Comparison of ENCODE assay signal across 20 cellular contexts in the genomic region with DNA sequence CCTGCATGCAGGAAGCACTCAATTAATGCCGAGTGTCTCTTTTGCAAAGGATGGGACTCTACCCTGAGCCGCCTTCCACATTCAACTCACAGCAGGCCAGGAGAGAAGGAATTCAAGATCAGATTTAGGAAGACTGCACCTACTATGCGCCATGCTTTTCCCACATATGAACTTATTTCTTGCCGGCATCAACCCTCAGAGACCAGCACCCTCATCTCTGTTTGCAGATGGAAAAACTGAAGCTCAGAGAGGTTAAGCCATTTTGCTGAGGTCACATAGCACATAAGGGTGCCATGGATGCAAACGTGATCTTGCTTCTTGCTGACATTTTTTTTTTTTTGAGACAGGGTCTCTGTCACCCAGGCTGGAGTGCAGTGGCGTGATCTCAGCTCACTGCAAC. TPM values are rescaled to one million over a fixed set of nuclear protein-coding genes. Genes with fewer than 3 reads are reported as not detected.
DNase-seq lines count a peak whose midpoint lies in the region; ATAC-seq, FAIRE-seq and TF ChIP-seq lines count a peak whose summit lies in the region.
"Had no signal": no experiment of that assay in that cellular context is flagged by ENCODE, and none has a peak within 500 bp of the region (broad histone marks: within the 10 kb centered on the region; RNA-seq: fewer than 3 reads in every experiment).

No MANE protein-coding gene starts in this region.

- H3K9me2 ChIP-seq in GM23338 (ENCODE audit: insufficient read depth) = no peaks in the 10 kb centered on the region

- ATAC-seq in A549 (no peak), GM23338 (no peak), K562 (no peak), psoas muscle (no peak), HG03469 (IDR thresholded peaks at IDR 0.05; ENCODE audit: unreplicated experiment) (no peak)

- WGBS in A549 (ENCODE audit: missing lambda C conversion rate) = 91% methylated on average over 6 of the region's 6 CpGs
- WGBS in K562 (ENCODE audit: insufficient coverage, low coverage, missing lambda C conversion rate) = 72% methylated on average over 6 of the region's 6 CpGs
- WGBS in psoas muscle, 3 donors = 82 to 88% (median 83%) methylated on average over 6 of the region's 6 CpGs

- no peak overlapping the region for H3K9ac ChIP-seq in K562 (ENCODE audit: insufficient read depth in 1 of 2, low read depth in 2 of 2, low read length in 2 of 2)
- H3K9ac ChIP-seq: GM23248, KMS-11 had no signal

- H3K4me1 Mint-ChIP-seq in GM23338 = peaks cover 18% of the 10 kb centered on the region

- peaks cover 18% of the 10 kb centered on the region; the same call in 1 of the 2 replicates for H3K79me2 ChIP-seq in GM23338 (replicated peaks; ENCODE audit: insufficient read depth)
- H3K79me2 ChIP-seq in K562 (ENCODE audit: control insufficient read depth, insufficient read depth, low read length) = no peaks in the 10 kb centered on the region

- H3K36me3 Mint-ChIP-seq in GM23338 (ENCODE audit: low read depth) = no peaks in the 10 kb centered on the region

- no peaks in the 10 kb centered on the region for H3K9me1 ChIP-seq in K562 (ENCODE audit: control insufficient read depth, insufficient read depth, low read length)

- no peaks in the 10 kb centered on the region for H3K36me3 ChIP-seq in GM23338 (ENCODE audit: insufficient read depth)
- no peaks in the 10 kb centered on the region for H3K36me3 ChIP-seq in K562 (ENCODE audit: control insufficient read depth, insufficient read depth, low read length)
- H3K36me3 ChIP-seq in psoas muscle (ENCODE audit: insufficient read depth in 1 of 2, low read depth in 1 of 2) = no peaks in the 10 kb centered on the region

- FAIRE-seq in A549 (lab: Jason Lieb, UNC) (no peak), K562 (lab: Jason Lieb, UNC) (no peak)
- FAIRE-seq: D721Med, G401.6, GM12891, GM18507 had no signal

- H2AFZ ChIP-seq in GM23338 (no peak overlapping the region), K562 (ENCODE audit: low read depth, low read length) (no peak overlapping the region)
- H2AFZ ChIP-seq: GM23248 had no signal

- no TSS peak for BruUV-seq in K562 (replicated peaks; lab: Mats Ljungman, UMichigan)

- H3K4me2 ChIP-seq in A549 (no peak overlapping the region), GM23338 (no peak overlapping the region), K562 (ENCODE audit: insufficient read depth, low read length) (no peak overlapping the region)
- H3K4me2 ChIP-seq: KMS-11 had no signal

- H3K9me3 Mint-ChIP-seq in GM23338 = no peaks in the 10 kb centered on the region
- H3K9me3 Mint-ChIP-seq: CD4-positive, alpha-beta T cell; H9 had no signal

- peaks cover 5% of the 10 kb centered on the region for H3K27me3 Mint-ChIP-seq in GM23338 (ENCODE audit: insufficient read depth, low read depth, poor library complexity)

- H3K27ac Mint-ChIP-seq in GM23338 = no peak overlapping the region
- H3K27ac Mint-ChIP-seq: CD4-positive, alpha-beta T cell had no signal

- TF ChIP-seq POLR2A in A549 (IDR thresholded peaks at IDR 0.05; ENCODE audit: low read length) (no peak), K562 (conservative IDR thresholded peaks at IDR 0.05) (no peak)

- H3F3A ChIP-seq in GM23338 (replicated peaks; ENCODE audit: low read depth) = peaks cover 24% of the 10 kb centered on the region

- no peak for TF ChIP-seq EP300 in A549 (IDR thresholded peaks at IDR 0.05)
- no peak for TF ChIP-seq EP300 in K562 (IDR thresholded peaks at IDR 0.05; ENCODE audit: low read length)

- in situ Hi-C loops in K562 (cut with MboI) = loop anchor here (10.0 kb wide), 1 partner anchor 221 kb away; a partner anchor contains a TSS

- H3K4me1 ChIP-seq in A549 = peaks cover 21% of the 10 kb centered on the region
- H3K4me1 ChIP-seq in GM23338 (ENCODE audit: insufficient read depth) = peaks cover 14% of the 10 kb centered on the region
- H3K4me1 ChIP-seq in K562 (replicated peaks in 1 of 2; ENCODE audit: control insufficient read depth in 2 of 2, insufficient read depth in 2 of 2, low read length in 2 of 2) = peaks cover 25 to 38% of the 10 kb centered on the region in 2 experiments
- H3K4me1 ChIP-seq in psoas muscle = no peaks in the 10 kb centered on the region

- intact Hi-C loops in K562 (cut with micrococcal nuclease) (no loop called here), psoas muscle (cut with DNase I) (no loop called here)

- POLR2A ChIA-PET in A549 (lab: Yijun Ruan, JAX) = no interaction called here
- POLR2A ChIA-PET in K562 (lab: Yijun Ruan, JAX) = no interaction called here

- CTCF ChIA-PET in A549 (lab: Yijun Ruan, JAX) (interaction anchor here (0.5 to 11.8 kb wide), 8 partner anchors 8 to 72 kb away, joined by 3 to 118 read pairs (median 4); no protein-coding TSS in a partner anchor), K562 (lab: Yijun Ruan, JAX; ENCODE audit: low intra/inter-chr PET ratio) (no interaction called here)

- H3K4me3 Mint-ChIP-seq in GM23338 = no peak overlapping the region
- H3K4me3 Mint-ChIP-seq: CD4-positive, alpha-beta T cell; H9 had no signal

- H3K9me3 ChIP-seq in A549 (no peaks in the 10 kb centered on the region), K562 (replicated peaks; ENCODE audit: control insufficient read depth, insufficient read depth, low read depth, low read length) (no peaks in the 10 kb centered on the region), psoas muscle (no peaks in the 10 kb centered on the region)
- H3K9me3 ChIP-seq: Caco-2 had no signal

- no peak for TF ChIP-seq RAD21 in A549 (conservative IDR thresholded peaks at IDR 0.05 in 1 of 2, IDR thresholded peaks at IDR 0.05 in 1 of 2)
- TF ChIP-seq RAD21 in K562 (CRISPR knock-in tag; conservative IDR thresholded peaks at IDR 0.05 in 1 of 2, IDR thresholded peaks at IDR 0.05 in 1 of 2) = no peak

- DNase-seq in A549 (ENCODE audit: low read depth in 1 of 2, low spot score in 1 of 2) = no peak
- DNase-seq in GM23338 (ENCODE audit: low spot score) = no peak
- DNase-seq in K562 (ENCODE audit: extremely low read depth in 1 of 4, low spot score in 3 of 4) = no peak
- DNase-seq in psoas muscle = no peak
- no peak for DNase-seq in AG08395 (ENCODE audit: low spot score)
- DNase-seq: ACHN; AML-193; Caco-2; CD4-positive, alpha-beta T cell; GM23248; H9 had no signal

- H3K27me3 ChIP-seq in GM23338 (ENCODE audit: insufficient read depth) (no peaks in the 10 kb centered on the region), K562 (ENCODE audit: control insufficient read depth in 2 of 2, insufficient read depth in 2 of 2, low read length in 2 of 2) (no peaks in the 10 kb centered on the region), psoas muscle (ENCODE audit: insufficient read depth in 3 of 3, low read length in 2 of 3) (peaks cover 0 to under 1% (median 0%) of the 10 kb centered on the region in 3 donors)

- H3K27ac ChIP-seq in A549 = peak overlapping the region in 1 of 2 experiments; percentile 99; a peak in 3 of 6 replicates
- H3K27ac ChIP-seq in GM23338 (ENCODE audit: low read depth) = 0 out of 2 replicates have a peak overlapping the region, but pooled peaks have one; percentile 66
- H3K27ac ChIP-seq in K562 (ENCODE audit: extremely low read depth, low read depth, low read length) = no peak overlapping the region
- H3K27ac ChIP-seq in psoas muscle = peak overlapping the region; percentile 60
- H3K27ac ChIP-seq: C4-2B, GM23248, KMS-11 had no signal

- TF ChIP-seq CTCF in A549 (IDR thresholded peaks at IDR 0.05) (no peak), GM23338 (conservative IDR thresholded peaks at IDR 0.05; ENCODE audit: low read depth in 2 of 2) (no peak), K562 (IDR thresholded peaks at IDR 0.05 in 2 of 3, conservative IDR thresholded peaks at IDR 0.05 in 1 of 3; ENCODE audit: insufficient read depth in 2 of 3, low read depth in 1 of 3, low read length in 3 of 3) (no peak), psoas muscle (IDR thresholded peaks at IDR 0.05) (no peak)

- H4K20me1 ChIP-seq in GM23338 (replicated peaks; ENCODE audit: insufficient read depth) (peaks cover 18% of the 10 kb centered on the region; the same call in 1 of the 2 replicates), K562 (replicated peaks; ENCODE audit: control insufficient read depth, insufficient read depth, low read length) (peaks cover 3% of the 10 kb centered on the region; the same call in 1 of the 2 replicates)

- H3K4me3 ChIP-seq in A549 = no peak overlapping the region
- no peak overlapping the region for H3K4me3 ChIP-seq in GM23338
- no peak overlapping the region for H3K4me3 ChIP-seq in K562
- H3K4me3 ChIP-seq in psoas muscle = no peak overlapping the region
- H3K4me3 ChIP-seq: GM23248 had no signal

RNA-seq across cellular contexts. Expression of a gene that starts 14.2 kb away (rescaled TPM):
- 5.4 and 5.7 TPM in 2 replicates for polyA plus RNA-seq in A549 (2011; rRNA removed)
- polyA plus RNA-seq in A549 (2012; cell fraction: cytosol; rRNA removed) = 8.7 and 11.2 TPM in 2 replicates
- polyA plus RNA-seq in A549 (2012; cell fraction: nucleus; rRNA removed) = 10.1 and 12.4 TPM in 2 replicates
- polyA plus RNA-seq in A549 (2017; fragmentation: RNase III; extraction: RNeasy Plus Mini Kit Qiagen cat#74134 plus additional on column Dnase treatment) = 8.0 to 9.0 TPM (median 9.0 TPM) in 3 replicates
- 16.0 and 17.2 TPM in 2 replicates for polyA minus RNA-seq in A549 (2011; rRNA and poly(A)+ RNA removed)
- total RNA-seq in GM23338 (2014; rRNA removed; shearing (Covaris generic)) = 39.8 and 42.7 TPM in 2 replicates
- 5.3 and 6.9 TPM in 2 replicates for polyA plus RNA-seq in GM23338 (2016; fragmentation: Nextera tagmentation; extraction: Ambion mirVana)
- total RNA-seq in K562 (2011; cell fraction: chromatin; rRNA removed; ENCODE audit: low replicate concordance) = 3.4 and 12.9 TPM in 2 replicates
- total RNA-seq in K562 (2011; cell fraction: nucleolus; rRNA removed) = 12.9 and 13.2 TPM in 2 replicates
- 9.3 and 10.5 TPM in 2 replicates for total RNA-seq in K562 (2011; cell fraction: nucleoplasm; rRNA removed)
- 2.5 and 2.7 TPM in 2 replicates for total RNA-seq in K562 (2014; rRNA removed)
- 0.57 and 0.65 TPM in 2 replicates for total RNA-seq in K562 (2014; rRNA removed; fragmentation: Illumina TruSeq; extraction: Trizol)
- 0.83 and 1.1 TPM in 2 replicates for total RNA-seq in K562 (2015; rRNA removed; fragmentation: Illumina TruSeq; extraction: Trizol)
- total RNA-seq in K562 (2021) = 3.7 and 4.6 TPM in 2 replicates
- 2.6 and 4.9 TPM in 2 replicates for polyA plus RNA-seq in K562 (2011; rRNA removed)
- 6.8 and 8.8 TPM in 2 replicates for polyA plus RNA-seq in K562 (2011; cell fraction: cytosol; rRNA removed)
- 7.2 and 8.1 TPM in 2 replicates for polyA plus RNA-seq in K562 (2011; cell fraction: nucleus; rRNA removed)
- polyA plus RNA-seq in K562 (2012) = 1.3 and 1.6 TPM in 2 replicates
- 1.4 and 2.7 TPM in 2 replicates for polyA plus RNA-seq in K562 (2014; fragmentation: Illumina TruSeq; extraction: Trizol)
- polyA plus RNA-seq in K562 (2014; fragmentation: Nextera tagmentation; extraction: Ambion mirVana) = not detected
- 1.7 and 3.8 TPM in 2 replicates for polyA plus RNA-seq in K562 (2014; rRNA removed)
- polyA minus RNA-seq in K562 (2011; rRNA and poly(A)+ RNA removed) = 5.1 and 7.6 TPM in 2 replicates
- 9.4 and 13.2 TPM in 2 replicates for polyA minus RNA-seq in K562 (2011; cell fraction: cytosol; rRNA and poly(A)+ RNA removed)
- 4.4 and 7.0 TPM in 2 replicates for polyA minus RNA-seq in K562 (2011; cell fraction: nucleus; rRNA and poly(A)+ RNA removed)
- 10 to 100 TPM in 2 of 4 donors, 1 to 10 TPM in 2; 6.2 to 11.7 (median 10.0) TPM for total RNA-seq in psoas muscle
- polyA plus RNA-seq in psoas muscle = 1 to 10 TPM; 2.3 to 7.1 (median 5.6) TPM
- total RNA-seq: GM23248 had no signal
- polyA plus RNA-seq: GM23248 had no signal

RNA-seq across cellular contexts. Expression of a gene that starts 33.8 kb away (rescaled TPM):
- polyA plus RNA-seq in A549 (2011; rRNA removed) (0.18 and 0.21 TPM in 2 replicates), A549 (2017; fragmentation: RNase III; extraction: RNeasy Plus Mini Kit Qiagen cat#74134 plus additional on column Dnase treatment) (0.03 to 0.04 TPM in 2 of 3 replicates, not detected in the other), GM23338 (2016; fragmentation: Nextera tagmentation; extraction: Ambion mirVana) (0.21 and 0.43 TPM in 2 replicates), K562 (2011; rRNA removed) (10.9 and 11.9 TPM in 2 replicates), K562 (2014; fragmentation: Illumina TruSeq; extraction: Trizol) (8.7 and 12.6 TPM in 2 replicates), K562 (2014; fragmentation: Nextera tagmentation; extraction: Ambion mirVana) (1 to 10 TPM; 1.5 to 5.1 TPM), K562 (2014; rRNA removed) (11.9 and 12.3 TPM in 2 replicates), psoas muscle (under 1 TPM; 0.09 to 0.42 (median 0.15) TPM)
- polyA plus RNA-seq in A549 (2012; cell fraction: cytosol; rRNA removed) = 0.03 and 0.05 TPM in 2 replicates
- polyA plus RNA-seq in A549 (2012; cell fraction: nucleus; rRNA removed) = 0.05 and 0.09 TPM in 2 replicates
- polyA minus RNA-seq in A549 (2011; rRNA and poly(A)+ RNA removed) = 0.08 and 0.19 TPM in 2 replicates
- total RNA-seq in GM23338 (2014; rRNA removed; shearing (Covaris generic)) = 0.45 and 0.54 TPM in 2 replicates
- 5.0 and 14.6 TPM in 2 replicates for total RNA-seq in K562 (2011; cell fraction: chromatin; rRNA removed; ENCODE audit: low replicate concordance)
- 18.2 and 23.3 TPM in 2 replicates for total RNA-seq in K562 (2011; cell fraction: nucleolus; rRNA removed)
- total RNA-seq in K562 (2011; cell fraction: nucleoplasm; rRNA removed) = 12.4 and 14.4 TPM in 2 replicates
- total RNA-seq in K562 (2014; rRNA removed) (8.4 and 10.6 TPM in 2 replicates), K562 (2014; rRNA removed; fragmentation: Illumina TruSeq; extraction: Trizol) (3.8 and 4.6 TPM in 2 replicates), K562 (2015; rRNA removed; fragmentation: Illumina TruSeq; extraction: Trizol) (9.4 and 9.5 TPM in 2 replicates), K562 (2021) (11.5 and 11.7 TPM in 2 replicates), psoas muscle (1 to 10 TPM in 1 of 4 donors, under 1 TPM in 2, not detected in 1; 0.42 to 1.8 (median 0.53) TPM)
- polyA plus RNA-seq in K562 (2011; cell fraction: cytosol; rRNA removed) = 15.4 and 23.9 TPM in 2 replicates
- 2.7 and 3.4 TPM in 2 replicates for polyA plus RNA-seq in K562 (2011; cell fraction: nucleus; rRNA removed)
- 9.0 and 20.7 TPM in 2 replicates for polyA plus RNA-seq in K562 (2012)
- 3.2 and 3.6 TPM in 2 replicates for polyA minus RNA-seq in K562 (2011; rRNA and poly(A)+ RNA removed)
- 6.2 and 7.6 TPM in 2 replicates for polyA minus RNA-seq in K562 (2011; cell fraction: cytosol; rRNA and poly(A)+ RNA removed)
- 1.2 and 2.6 TPM in 2 replicates for polyA minus RNA-seq in K562 (2011; cell fraction: nucleus; rRNA and poly(A)+ RNA removed)
- total RNA-seq: CD4-positive, alpha-beta T cell; GM23248 had no signal
- polyA plus RNA-seq: GM23248 had no signal

RNA-seq across cellular contexts. Expression of a gene that starts 38.7 kb away (rescaled TPM):
- 0.04 and 0.25 TPM in 2 replicates for polyA plus RNA-seq in A549 (2011; rRNA removed)
- 0.04 and 0.05 TPM in 2 replicates for polyA plus RNA-seq in A549 (2012; cell fraction: cytosol; rRNA removed)
- polyA plus RNA-seq in A549 (2012; cell fraction: nucleus; rRNA removed) = 0.31 and 0.49 TPM in 2 replicates
- 0.08 to 0.11 TPM in 2 of 3 replicates, not detected in the other for polyA plus RNA-seq in A549 (2017; fragmentation: RNase III; extraction: RNeasy Plus Mini Kit Qiagen cat#74134 plus additional on column Dnase treatment)
- polyA minus RNA-seq in A549 (2011; rRNA and poly(A)+ RNA removed) = not detected in 2 replicates
- 0.47 and 3.5 TPM in 2 replicates for total RNA-seq in GM23338 (2014; rRNA removed; shearing (Covaris generic))
- 1.5 and 1.9 TPM in 2 replicates for polyA plus RNA-seq in GM23338 (2016; fragmentation: Nextera tagmentation; extraction: Ambion mirVana)
- 8.0 and 24.6 TPM in 2 replicates for total RNA-seq in K562 (2011; cell fraction: chromatin; rRNA removed; ENCODE audit: low replicate concordance)
- total RNA-seq in K562 (2011; cell fraction: nucleolus; rRNA removed) = 11.3 and 12.8 TPM in 2 replicates
- 10.8 and 12.9 TPM in 2 replicates for total RNA-seq in K562 (2011; cell fraction: nucleoplasm; rRNA removed)
- total RNA-seq in K562 (2014; rRNA removed) = 0.50 and 0.86 TPM in 2 replicates
- 0.15 and 0.26 TPM in 2 replicates for total RNA-seq in K562 (2014; rRNA removed; fragmentation: Illumina TruSeq; extraction: Trizol)
- 0.07 TPM in 1 of 2 replicates, not detected in the other for total RNA-seq in K562 (2015; rRNA removed; fragmentation: Illumina TruSeq; extraction: Trizol)
- 1.3 TPM in 2 replicates for total RNA-seq in K562 (2021)
- 1.3 and 1.6 TPM in 2 replicates for polyA plus RNA-seq in K562 (2011; rRNA removed)
- polyA plus RNA-seq in K562 (2011; cell fraction: cytosol; rRNA removed) = 1.0 and 1.3 TPM in 2 replicates
- polyA plus RNA-seq in K562 (2011; cell fraction: nucleus; rRNA removed) = 3.6 and 9.2 TPM in 2 replicates
- polyA plus RNA-seq in K562 (2012) = 0.50 and 0.51 TPM in 2 replicates
- polyA plus RNA-seq in K562 (2014; fragmentation: Illumina TruSeq; extraction: Trizol) = 0.54 and 0.62 TPM in 2 replicates
- polyA plus RNA-seq in K562 (2014; fragmentation: Nextera tagmentation; extraction: Ambion mirVana) = under 1 TPM; 0.04 TPM
- polyA plus RNA-seq in K562 (2014; rRNA removed) = 0.85 and 0.94 TPM in 2 replicates
- polyA minus RNA-seq in K562 (2011; rRNA and poly(A)+ RNA removed) = 0.81 and 1.5 TPM in 2 replicates
- 0.95 TPM in 1 of 2 replicates, not detected in the other for polyA minus RNA-seq in K562 (2011; cell fraction: cytosol; rRNA and poly(A)+ RNA removed)
- 2.0 and 2.8 TPM in 2 replicates for polyA minus RNA-seq in K562 (2011; cell fraction: nucleus; rRNA and poly(A)+ RNA removed)
- total RNA-seq in psoas muscle = 100 to 1,000 TPM in 2 of 4 donors, 10 to 100 TPM in 2; 61.7 to 143 (median 118) TPM
- 10 to 100 TPM; 14.5 to 96.8 (median 22.8) TPM for polyA plus RNA-seq in psoas muscle
- total RNA-seq: A172, GM23248 had no signal
- polyA plus RNA-seq: BJ, GM23248 had no signal

RNA-seq across cellular contexts. Expression of a gene that starts 55.4 kb away (rescaled TPM):
- polyA plus RNA-seq in A549 (2011; rRNA removed) = 0.04 and 0.07 TPM in 2 replicates
- 0.07 and 0.10 TPM in 2 replicates for polyA plus RNA-seq in A549 (2012; cell fraction: cytosol; rRNA removed)
- 0.53 and 0.65 TPM in 2 replicates for polyA plus RNA-seq in A549 (2012; cell fraction: nucleus; rRNA removed)
- 0.20 to 0.24 TPM (median 0.23 TPM) in 3 replicates for polyA plus RNA-seq in A549 (2017; fragmentation: RNase III; extraction: RNeasy Plus Mini Kit Qiagen cat#74134 plus additional on column Dnase treatment)
- 0.05 TPM in 1 of 2 replicates, not detected in the other for polyA minus RNA-seq in A549 (2011; rRNA and poly(A)+ RNA removed)
- 0.59 and 0.70 TPM in 2 replicates for total RNA-seq in GM23338 (2014; rRNA removed; shearing (Covaris generic))
- 0.19 and 0.21 TPM in 2 replicates for polyA plus RNA-seq in GM23338 (2016; fragmentation: Nextera tagmentation; extraction: Ambion mirVana)
- total RNA-seq in K562 (2011; cell fraction: chromatin; rRNA removed; ENCODE audit: low replicate concordance) = 1.0 and 3.0 TPM in 2 replicates
- total RNA-seq in K562 (2011; cell fraction: nucleolus; rRNA removed) = 0.92 and 1.2 TPM in 2 replicates
- 0.53 and 0.81 TPM in 2 replicates for total RNA-seq in K562 (2011; cell fraction: nucleoplasm; rRNA removed)
- total RNA-seq in K562 (2014; rRNA removed) = 0.08 and 0.14 TPM in 2 replicates
- total RNA-seq in K562 (2014; rRNA removed; fragmentation: Illumina TruSeq; extraction: Trizol) = 0.04 TPM in 1 of 2 replicates, not detected in the other
- total RNA-seq in K562 (2015; rRNA removed; fragmentation: Illumina TruSeq; extraction: Trizol) = 0.04 TPM in 1 of 2 replicates, not detected in the other
- total RNA-seq in K562 (2021) = 0.09 TPM in 2 replicates
- polyA plus RNA-seq in K562 (2011; rRNA removed) = 0.06 and 0.12 TPM in 2 replicates
- polyA plus RNA-seq in K562 (2011; cell fraction: cytosol; rRNA removed) = 0.06 and 0.15 TPM in 2 replicates
- polyA plus RNA-seq in K562 (2011; cell fraction: nucleus; rRNA removed) = 0.41 and 0.92 TPM in 2 replicates
- polyA plus RNA-seq in K562 (2012) = 0.10 and 0.17 TPM in 2 replicates
- polyA plus RNA-seq in K562 (2014; fragmentation: Illumina TruSeq; extraction: Trizol) = 0.04 and 0.08 TPM in 2 replicates
- not detected for polyA plus RNA-seq in K562 (2014; fragmentation: Nextera tagmentation; extraction: Ambion mirVana)
- polyA plus RNA-seq in K562 (2014; rRNA removed) = 0.07 and 0.16 TPM in 2 replicates
- 0.07 TPM in 1 of 2 replicates, not detected in the other for polyA minus RNA-seq in K562 (2011; rRNA and poly(A)+ RNA removed)
- not detected in 2 replicates for polyA minus RNA-seq in K562 (2011; cell fraction: cytosol; rRNA and poly(A)+ RNA removed)
- polyA minus RNA-seq in K562 (2011; cell fraction: nucleus; rRNA and poly(A)+ RNA removed) = 0.11 and 0.13 TPM in 2 replicates
- 100 to 1,000 TPM; 115 to 309 (median 183) TPM for total RNA-seq in psoas muscle
- 10 to 100 TPM; 29.0 to 97.8 (median 50.4) TPM for polyA plus RNA-seq in psoas muscle
- total RNA-seq: CD4-positive, alpha-beta T cell; GM23248 had no signal
